8 cellular contexts compared by ENCODE assay signal in genomic region chr9:112487008-112487798, GRCh38. TPM values are rescaled to one million over a fixed set of nuclear protein-coding genes. Genes with fewer than 3 reads are reported as not detected.
DNase-seq lines count a peak whose midpoint lies in the region; ATAC-seq lines count a peak whose summit lies in the region.

No MANE protein-coding gene starts in this region.

- H3K4me1 Mint-ChIP-seq in activated naive CD8-positive, alpha-beta T cell treated with anti-CD3 and anti-CD28 coated beads, Interleukin-2, amount 50 U/mL, for 24 hours = peaks cover 35% of the 10 kb centered on the region

- H3K27me3 Mint-ChIP-seq in activated naive CD8-positive, alpha-beta T cell treated with anti-CD3 and anti-CD28 coated beads, Interleukin-2, amount 50 U/mL, for 24 hours = no peaks in the 10 kb centered on the region

- intact Hi-C loops in left ventricle myocardium superior (cut with micrococcal nuclease) = no loop called here

- DNase-seq in Daoy (ENCODE audit: low read depth) (peak; percentile 72), HuH-7.5 (ENCODE audit: low spot score) (peak; percentile 66), SW480 (ENCODE audit: low spot score) (peak; percentile 69), left ventricle myocardium superior (peak; percentile 74), retina (peak; percentile 87), NCI-H128 (lab: John Stamatoyannopoulos, UW; ENCODE audit: unreplicated experiment) (no peak)
- peak; percentile 60 for DNase-seq in activated naive CD8-positive, alpha-beta T cell treated with anti-CD3 and anti-CD28 coated beads, Interleukin-2, amount 50 U/mL, for 24 hours

- H3K9me3 Mint-ChIP-seq in activated naive CD8-positive, alpha-beta T cell treated with anti-CD3 and anti-CD28 coated beads, Interleukin-2, amount 50 U/mL, for 24 hours = no peaks in the 10 kb centered on the region

- peak overlapping the region; percentile 94 for H3K4me3 Mint-ChIP-seq in activated naive CD8-positive, alpha-beta T cell treated with anti-CD3 and anti-CD28 coated beads, Interleukin-2, amount 50 U/mL, for 24 hours

- peaks cover 6% of the 10 kb centered on the region for H3K36me3 Mint-ChIP-seq in activated naive CD8-positive, alpha-beta T cell treated with anti-CD3 and anti-CD28 coated beads, Interleukin-2, amount 50 U/mL, for 24 hours (ENCODE audit: low read depth)

- H3K27ac Mint-ChIP-seq in activated naive CD8-positive, alpha-beta T cell treated with anti-CD3 and anti-CD28 coated beads, Interleukin-2, amount 50 U/mL, for 24 hours = peak overlapping the region; percentile 86

- ATAC-seq in GM21576 (IDR thresholded peaks at IDR 0.05; ENCODE audit: unreplicated experiment) (peak; percentile 35), left ventricle myocardium superior (peak; percentile 59)
- ATAC-seq in activated naive CD8-positive, alpha-beta T cell treated with anti-CD3 and anti-CD28 coated beads, Interleukin-2, amount 50 U/mL, for 24 hours = peak; percentile 30

RNA-seq across cellular contexts. Expression of gene KIAA1958, which starts 0.6 kb away (rescaled TPM):
- 4.4 TPM in 2 replicates for total RNA-seq in Daoy (2014; rRNA removed; shearing (Covaris generic))
- total RNA-seq in left ventricle myocardium superior = 4.9 TPM
